ENCODE assay signal across 1 cellular context in the genomic region with DNA sequence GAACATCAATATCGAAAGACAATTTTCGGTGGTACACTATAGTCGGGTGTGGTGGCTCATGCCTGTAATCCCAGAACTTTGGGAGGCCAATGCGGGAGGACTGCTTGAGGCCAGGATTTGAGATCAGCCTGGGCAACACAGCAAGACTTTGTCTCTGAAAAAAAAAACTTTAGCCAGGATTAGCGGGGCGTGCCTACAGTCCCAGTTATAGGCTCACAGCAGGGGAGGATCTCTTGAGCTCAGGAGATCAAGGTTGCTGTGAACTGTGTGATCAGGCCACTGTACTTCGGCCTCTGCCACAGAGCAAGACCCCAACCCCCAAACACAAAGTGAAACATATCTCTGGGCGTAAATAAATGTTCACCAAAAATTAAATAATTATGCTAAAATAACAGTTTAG.
TF ChIP-seq lines count a peak whose summit lies in the region.

No MANE protein-coding gene starts in this region.

TF ChIP-seq in HepG2, 621 proteins besides CTCF, POLR2A, EP300 and RAD21 (continued from another document and continues in another):
- TF ChIP-seq REST (IDR thresholded peaks at IDR 0.05; ENCODE audit: borderline replicate concordance in 1 of 2, low read depth in 1 of 2, low read length in 2 of 2), result 0 out of 4 replicates have a peak, but pooled peaks of 1 of the 2 experiments have one; percentile 22
- peak; percentile 12; the same call in 1 of the 2 replicates for TF ChIP-seq FOXK1 (CRISPR knock-in tag; IDR thresholded peaks at IDR 0.05; ENCODE audit: borderline replicate concordance, low read depth)
- TF ChIP-seq, protein P1, sequence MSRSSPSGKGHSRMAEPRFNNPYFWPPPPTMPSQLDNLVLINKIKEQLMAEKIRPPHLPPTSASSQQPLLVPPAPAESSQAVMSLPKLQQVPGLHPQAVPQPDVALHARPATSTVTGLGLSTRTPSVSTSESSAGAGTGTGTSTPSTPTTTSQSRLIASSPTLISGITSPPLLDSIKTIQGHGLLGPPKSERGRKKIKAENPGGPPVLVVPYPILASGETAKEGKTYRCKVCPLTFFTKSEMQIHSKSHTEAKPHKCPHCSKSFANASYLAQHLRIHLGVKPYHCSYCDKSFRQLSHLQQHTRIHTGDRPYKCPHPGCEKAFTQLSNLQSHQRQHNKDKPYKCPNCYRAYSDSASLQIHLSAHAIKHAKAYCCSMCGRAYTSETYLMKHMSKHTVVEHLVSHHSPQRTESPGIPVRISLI (CRISPR knock-in tag; IDR thresholded peaks at IDR 0.05; ENCODE audit: borderline replicate concordance), result peak; percentile 98
- TF ChIP-seq IRF2 (CRISPR knock-in tag; IDR thresholded peaks at IDR 0.05), result 0 out of 2 replicates have a peak, but pooled peaks have one; percentile 47
- TF ChIP-seq CSRNP1 (CRISPR knock-in tag; IDR thresholded peaks at IDR 0.05), result no peak
- no peak for TF ChIP-seq MTA1 (CRISPR knock-in tag; IDR thresholded peaks at IDR 0.05; ENCODE audit: borderline replicate concordance)
- no peak for TF ChIP-seq ZNF543 (CRISPR knock-in tag; IDR thresholded peaks at IDR 0.05)
- TF ChIP-seq KDM1A (CRISPR knock-in tag; IDR thresholded peaks at IDR 0.05), result peak; percentile 89; the same call in 1 of the 2 replicates
- TF ChIP-seq CEBPB (IDR thresholded peaks at IDR 0.05; ENCODE audit: borderline replicate concordance, low read depth, low read length), result no peak
- TF ChIP-seq, protein P2, sequence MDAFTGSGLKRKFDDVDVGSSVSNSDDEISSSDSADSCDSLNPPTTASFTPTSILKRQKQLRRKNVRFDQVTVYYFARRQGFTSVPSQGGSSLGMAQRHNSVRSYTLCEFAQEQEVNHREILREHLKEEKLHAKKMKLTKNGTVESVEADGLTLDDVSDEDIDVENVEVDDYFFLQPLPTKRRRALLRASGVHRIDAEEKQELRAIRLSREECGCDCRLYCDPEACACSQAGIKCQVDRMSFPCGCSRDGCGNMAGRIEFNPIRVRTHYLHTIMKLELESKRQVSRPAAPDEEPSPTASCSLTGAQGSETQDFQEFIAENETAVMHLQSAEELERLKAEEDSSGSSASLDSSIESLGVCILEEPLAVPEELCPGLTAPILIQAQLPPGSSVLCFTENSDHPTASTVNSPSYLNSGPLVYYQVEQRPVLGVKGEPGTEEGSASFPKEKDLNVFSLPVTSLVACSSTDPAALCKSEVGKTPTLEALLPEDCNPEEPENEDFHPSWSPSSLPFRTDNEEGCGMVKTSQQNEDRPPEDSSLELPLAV (CRISPR knock-in tag; conservative IDR thresholded peaks at IDR 0.05; ENCODE audit: low read depth), result no peak
- TF ChIP-seq SOX6 (IDR thresholded peaks at IDR 0.05), result no peak
- TF ChIP-seq SOX6 (CRISPR knock-in tag; IDR thresholded peaks at IDR 0.05), result peak; percentile 33
- peak; percentile 95 for TF ChIP-seq ZMYM2 (CRISPR knock-in tag; IDR thresholded peaks at IDR 0.05)
- TF ChIP-seq ZNF644 (CRISPR knock-in tag; IDR thresholded peaks at IDR 0.05; ENCODE audit: low read depth), result no peak
- TF ChIP-seq AKNA (CRISPR knock-in tag; IDR thresholded peaks at IDR 0.05; ENCODE audit: borderline replicate concordance), result no peak
- no peak for TF ChIP-seq ZNF510 (CRISPR knock-in tag; IDR thresholded peaks at IDR 0.05; ENCODE audit: low read depth)
- TF ChIP-seq SP5 (CRISPR knock-in tag; IDR thresholded peaks at IDR 0.05; ENCODE audit: borderline replicate concordance, low read depth), result peak; percentile 64
- peak; percentile 47; the same call in 1 of the 2 replicates for TF ChIP-seq ZGPAT (CRISPR knock-in tag; IDR thresholded peaks at IDR 0.05)
- TF ChIP-seq, protein P3, sequence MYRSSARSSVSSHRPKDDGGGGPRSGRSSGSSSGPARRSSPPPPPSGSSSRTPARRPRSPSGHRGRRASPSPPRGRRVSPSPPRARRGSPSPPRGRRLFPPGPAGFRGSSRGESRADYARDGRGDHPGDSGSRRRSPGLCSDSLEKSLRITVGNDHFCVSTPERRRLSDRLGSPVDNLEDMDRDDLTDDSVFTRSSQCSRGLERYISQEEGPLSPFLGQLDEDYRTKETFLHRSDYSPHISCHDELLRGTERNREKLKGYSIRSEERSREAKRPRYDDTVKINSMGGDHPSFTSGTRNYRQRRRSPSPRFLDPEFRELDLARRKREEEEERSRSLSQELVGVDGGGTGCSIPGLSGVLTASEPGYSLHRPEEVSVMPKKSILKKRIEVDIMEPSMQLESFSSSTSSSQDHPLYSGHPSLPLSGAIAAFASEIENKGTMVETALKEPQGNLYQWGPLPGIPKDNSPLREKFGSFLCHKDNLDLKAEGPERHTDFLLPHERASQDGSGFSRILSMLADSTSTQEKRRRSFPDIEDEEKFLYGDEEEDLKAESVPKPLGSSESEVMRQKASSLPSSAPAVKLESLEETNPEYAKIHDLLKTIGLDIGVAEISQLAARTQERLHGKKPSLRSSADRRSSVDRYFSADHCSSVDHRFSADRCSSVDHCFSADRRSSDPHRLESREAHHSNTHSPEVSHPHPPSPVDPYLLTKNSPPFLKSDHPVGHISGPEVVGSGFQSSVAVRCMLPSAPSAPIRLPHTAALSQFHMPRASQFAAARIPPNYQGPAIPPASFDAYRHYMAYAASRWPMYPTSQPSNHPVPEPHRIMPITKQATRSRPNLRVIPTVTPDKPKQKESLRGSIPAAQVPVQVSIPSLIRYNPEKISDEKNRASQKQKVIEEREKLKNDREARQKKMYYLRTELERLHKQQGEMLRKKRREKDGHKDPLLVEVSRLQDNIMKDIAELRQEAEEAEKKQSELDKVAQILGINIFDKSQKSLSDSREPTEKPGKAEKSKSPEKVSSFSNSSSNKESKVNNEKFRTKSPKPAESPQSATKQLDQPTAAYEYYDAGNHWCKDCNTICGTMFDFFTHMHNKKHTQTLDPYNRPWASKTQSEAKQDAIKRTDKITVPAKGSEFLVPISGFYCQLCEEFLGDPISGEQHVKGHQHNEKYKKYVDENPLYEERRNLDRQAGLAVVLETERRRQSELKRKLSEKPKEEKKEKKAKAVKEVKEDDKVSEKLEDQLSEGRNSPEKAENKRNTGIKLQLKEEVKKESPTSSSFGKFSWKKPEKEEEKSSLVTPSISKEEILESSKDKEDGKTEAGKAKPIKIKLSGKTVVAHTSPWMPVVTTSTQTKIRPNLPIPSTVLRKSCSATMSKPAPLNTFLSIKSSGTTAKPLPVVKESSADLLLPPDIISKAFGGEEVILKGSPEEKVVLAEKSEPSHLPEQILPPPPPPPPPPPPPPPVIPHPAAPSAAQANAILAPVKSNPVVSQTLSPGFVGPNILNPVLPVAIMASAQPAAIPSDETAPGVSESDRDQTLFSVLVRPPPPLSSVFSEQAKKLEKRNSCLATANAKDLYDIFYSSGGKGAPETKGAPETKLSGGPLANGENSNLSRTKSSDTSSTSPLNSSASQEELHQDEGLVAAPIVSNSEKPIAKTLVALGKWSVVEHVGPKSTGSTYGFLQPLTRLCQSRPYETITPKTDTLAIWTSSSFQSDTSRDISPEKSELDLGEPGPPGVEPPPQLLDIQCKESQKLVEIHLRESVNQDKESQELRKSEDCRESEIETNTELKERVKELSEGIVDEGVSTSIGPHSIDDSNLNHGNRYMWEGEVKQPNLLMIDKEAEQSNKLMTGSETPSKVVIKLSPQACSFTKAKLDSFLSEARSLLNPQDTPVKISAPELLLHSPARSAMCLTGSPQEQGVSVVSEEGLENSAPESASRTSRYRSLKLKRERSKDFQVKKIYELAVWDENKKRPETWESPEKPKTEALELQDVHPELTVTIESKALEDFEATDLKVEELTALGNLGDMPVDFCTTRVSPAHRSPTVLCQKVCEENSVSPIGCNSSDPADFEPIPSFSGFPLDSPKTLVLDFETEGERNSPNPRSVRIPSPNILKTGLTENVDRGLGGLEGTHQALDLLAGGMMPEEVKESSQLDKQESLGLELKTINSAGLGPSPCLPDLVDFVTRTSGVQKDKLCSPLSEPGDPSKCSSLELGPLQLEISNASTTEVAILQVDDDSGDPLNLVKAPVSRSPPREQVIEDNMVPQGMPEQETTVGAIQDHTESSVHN (CRISPR knock-in tag; IDR thresholded peaks at IDR 0.05), result no peak
- peak; percentile 40 for TF ChIP-seq TEAD3 (CRISPR knock-in tag; optimal IDR thresholded peaks at IDR 0.05; ENCODE audit: borderline replicate concordance)
- peak; percentile 88 for TF ChIP-seq NCOR1 (IDR thresholded peaks at IDR 0.05; ENCODE audit: borderline replicate concordance, low read length)
- TF ChIP-seq MLLT10 (CRISPR knock-in tag; IDR thresholded peaks at IDR 0.05), result no peak
- no peak for TF ChIP-seq ZNF343 (CRISPR knock-in tag; IDR thresholded peaks at IDR 0.05)
- no peak for TF ChIP-seq ZNF530 (CRISPR knock-in tag; IDR thresholded peaks at IDR 0.05; ENCODE audit: low read depth)
